In genomic region chr10:99612167-99612831, GRCh38 we compare ENCODE assay signal across 2 cellular contexts.
TF ChIP-seq lines count a peak whose summit lies in the region.

No MANE protein-coding gene starts in this region.

TF ChIP-seq in IMR-90, 13 proteins besides CTCF, POLR2A, EP300 and RAD21:
- TF ChIP-seq SMC3 (IDR thresholded peaks at IDR 0.05; ENCODE audit: low read depth, low read length) (peak; percentile 84), ELK1 (IDR thresholded peaks at IDR 0.05; ENCODE audit: borderline replicate concordance, low read depth, low read length) (no peak)

TF ChIP-seq in HepG2, 621 proteins besides CTCF, POLR2A, EP300 and RAD21 (continues in another document):
- TF ChIP-seq NFE2L2 (IDR thresholded peaks at IDR 0.05; ENCODE audit: low read length) (no peak), HDAC2 (CRISPR knock-in tag; IDR thresholded peaks at IDR 0.05) (no peak), ZNF879 (CRISPR knock-in tag; IDR thresholded peaks at IDR 0.05) (no peak), ZNF441 (CRISPR knock-in tag; IDR thresholded peaks at IDR 0.05; ENCODE audit: borderline replicate concordance) (no peak), HNRNPK (IDR thresholded peaks at IDR 0.05; ENCODE audit: low read depth, low read length, poor library complexity, severe bottlenecking) (no peak), MYPOP (CRISPR knock-in tag; IDR thresholded peaks at IDR 0.05) (0 out of 2 replicates have a peak, but pooled peaks have one; percentile 43), ZNF687 (CRISPR knock-in tag; IDR thresholded peaks at IDR 0.05) (no peak), ZBTB7B (CRISPR knock-in tag; IDR thresholded peaks at IDR 0.05) (no peak), ZNF33A (CRISPR knock-in tag; IDR thresholded peaks at IDR 0.05; ENCODE audit: borderline replicate concordance) (no peak), ZNF75D (CRISPR knock-in tag; IDR thresholded peaks at IDR 0.05; ENCODE audit: borderline replicate concordance) (no peak), SMC3 (IDR thresholded peaks at IDR 0.05; ENCODE audit: low read length) (peak; percentile 78), FOXO1 (CRISPR knock-in tag; IDR thresholded peaks at IDR 0.05) (no peak), KLF11 (CRISPR knock-in tag; IDR thresholded peaks at IDR 0.05) (no peak), ZNF484 (CRISPR knock-in tag; IDR thresholded peaks at IDR 0.05; ENCODE audit: borderline replicate concordance, low read depth) (no peak), THAP7 (CRISPR knock-in tag; IDR thresholded peaks at IDR 0.05) (no peak), SMAD3 (CRISPR knock-in tag; IDR thresholded peaks at IDR 0.05) (no peak), ZNF30 (CRISPR knock-in tag; IDR thresholded peaks at IDR 0.05) (no peak), TRIM22 (IDR thresholded peaks at IDR 0.05) (no peak), ZSCAN20 (CRISPR knock-in tag; IDR thresholded peaks at IDR 0.05; ENCODE audit: borderline replicate concordance) (no peak), ZNF589 (CRISPR knock-in tag; conservative IDR thresholded peaks at IDR 0.05) (no peak), POLR2G (IDR thresholded peaks at IDR 0.05; ENCODE audit: low read depth, low read length) (no peak), SRF (IDR thresholded peaks at IDR 0.05; ENCODE audit: low read depth, low read length) (no peak), ZNF841 (CRISPR knock-in tag; IDR thresholded peaks at IDR 0.05; ENCODE audit: borderline replicate concordance) (no peak), ZBTB33 (CRISPR knock-in tag; IDR thresholded peaks at IDR 0.05) (no peak), MAFK (conservative IDR thresholded peaks at IDR 0.05 in 1 of 2, IDR thresholded peaks at IDR 0.05 in 1 of 2; ENCODE audit: low read length in 2 of 2) (no peak), IRF9 (CRISPR knock-in tag; IDR thresholded peaks at IDR 0.05; ENCODE audit: borderline replicate concordance) (no peak), ZNF737 (CRISPR knock-in tag; IDR thresholded peaks at IDR 0.05; ENCODE audit: borderline replicate concordance) (no peak), ZNF619 (CRISPR knock-in tag; IDR thresholded peaks at IDR 0.05) (no peak), ZNF609 (CRISPR knock-in tag; IDR thresholded peaks at IDR 0.05; ENCODE audit: borderline replicate concordance) (no peak), ZNF180 (CRISPR knock-in tag; IDR thresholded peaks at IDR 0.05; ENCODE audit: borderline replicate concordance, low read depth) (no peak), BHLHE40 (IDR thresholded peaks at IDR 0.05; ENCODE audit: low read length) (no peak), ZNF713 (CRISPR knock-in tag; IDR thresholded peaks at IDR 0.05) (no peak), KMT2B (CRISPR knock-in tag; IDR thresholded peaks at IDR 0.05) (peak; percentile 29; the same call in 1 of the 2 replicates), MED13 (CRISPR knock-in tag; IDR thresholded peaks at IDR 0.05) (no peak), STAG1 (CRISPR knock-in tag; IDR thresholded peaks at IDR 0.05) (peak; percentile 85), ZNF550 (CRISPR knock-in tag; IDR thresholded peaks at IDR 0.05; ENCODE audit: borderline replicate concordance) (no peak), CHD2 (IDR thresholded peaks at IDR 0.05; ENCODE audit: low read depth, low read length) (no peak), FOXC1 (CRISPR knock-in tag; IDR thresholded peaks at IDR 0.05; ENCODE audit: borderline replicate concordance) (no peak), HMGXB4 (CRISPR knock-in tag; IDR thresholded peaks at IDR 0.05; ENCODE audit: borderline replicate concordance in 1 of 2, low read depth in 1 of 2) (0 out of 4 replicates have a peak, but pooled peaks of 1 of the 2 experiments have one; percentile 30), RARG (CRISPR knock-in tag; IDR thresholded peaks at IDR 0.05; ENCODE audit: low read depth) (no peak), ZNF746 (CRISPR knock-in tag; IDR thresholded peaks at IDR 0.05) (no peak), JUND (CRISPR knock-in tag; IDR thresholded peaks at IDR 0.05) (no peak), ZSCAN31 (CRISPR knock-in tag; IDR thresholded peaks at IDR 0.05; ENCODE audit: low read depth) (no peak), MXI1 (IDR thresholded peaks at IDR 0.05; ENCODE audit: borderline replicate concordance, low read depth, low read length) (0 out of 3 replicates have a peak, but pooled peaks have one; percentile 21), FOXK2 (IDR thresholded peaks at IDR 0.05) (no peak), TBX3 (IDR thresholded peaks at IDR 0.05; ENCODE audit: borderline replicate concordance) (no peak), TEAD3 (CRISPR knock-in tag; optimal IDR thresholded peaks at IDR 0.05; ENCODE audit: borderline replicate concordance) (peak; percentile 17), TBL1XR1 (IDR thresholded peaks at IDR 0.05; ENCODE audit: borderline replicate concordance, low read length, partially characterized antibody) (no peak), ZMYM2 (CRISPR knock-in tag; IDR thresholded peaks at IDR 0.05) (no peak), U2AF1 (optimal IDR thresholded peaks at IDR 0.05; ENCODE audit: low read depth, low read length) (no peak), ONECUT2 (CRISPR knock-in tag; IDR thresholded peaks at IDR 0.05) (no peak), CENPX (CRISPR knock-in tag; IDR thresholded peaks at IDR 0.05) (no peak), MEIS2 (CRISPR knock-in tag; IDR thresholded peaks at IDR 0.05) (no peak)
